In the genomic region with DNA sequence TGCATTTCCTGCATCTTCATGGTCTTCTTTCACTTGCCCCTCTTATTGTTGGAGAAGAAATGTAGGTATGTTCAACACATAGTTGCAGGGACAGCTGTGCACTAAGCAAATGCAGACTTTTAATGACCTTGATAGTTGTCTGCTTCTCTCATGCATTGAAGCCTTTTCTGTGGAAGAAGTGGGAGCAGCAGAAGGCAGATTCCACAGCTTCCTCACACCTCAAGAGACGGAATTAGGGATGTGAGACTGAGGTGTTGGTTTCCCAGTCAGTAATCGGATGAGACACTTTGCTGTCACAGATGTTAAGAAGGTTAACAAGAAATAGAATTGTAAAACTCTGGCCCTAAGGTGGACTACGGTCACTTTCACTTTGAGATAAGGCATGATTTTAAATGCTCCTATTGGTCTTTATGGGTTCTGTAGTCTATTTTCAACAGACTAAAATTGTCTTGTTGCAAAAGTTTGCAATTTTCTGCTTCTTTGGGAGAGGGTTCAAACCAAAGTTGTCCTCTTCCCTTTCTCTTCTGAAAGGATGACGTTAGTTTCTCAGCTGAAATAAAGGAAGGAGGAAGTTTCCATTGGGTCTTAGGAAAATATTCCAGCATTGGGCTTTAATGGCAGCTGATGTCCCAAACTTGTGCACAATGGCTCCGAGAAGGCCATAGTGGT, we compare ENCODE assay signal across 1 cellular context.
TF ChIP-seq lines count a peak whose summit lies in the region.

No MANE protein-coding gene starts in this region.

TF ChIP-seq in H1, 55 proteins besides CTCF, POLR2A, EP300 and RAD21:
- TF ChIP-seq RFX5 (IDR thresholded peaks at IDR 0.05; ENCODE audit: borderline replicate concordance, low read depth, low read length) = no peak
- TF ChIP-seq, protein P1, sequence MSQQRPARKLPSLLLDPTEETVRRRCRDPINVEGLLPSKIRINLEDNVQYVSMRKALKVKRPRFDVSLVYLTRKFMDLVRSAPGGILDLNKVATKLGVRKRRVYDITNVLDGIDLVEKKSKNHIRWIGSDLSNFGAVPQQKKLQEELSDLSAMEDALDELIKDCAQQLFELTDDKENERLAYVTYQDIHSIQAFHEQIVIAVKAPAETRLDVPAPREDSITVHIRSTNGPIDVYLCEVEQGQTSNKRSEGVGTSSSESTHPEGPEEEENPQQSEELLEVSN (IDR thresholded peaks at IDR 0.05) = no peak
- TF ChIP-seq CBX5 (IDR thresholded peaks at IDR 0.05; ENCODE audit: low read depth, low read length) = no peak
- no peak for TF ChIP-seq CREB1 (IDR thresholded peaks at IDR 0.05)
- no peak for TF ChIP-seq ZNF274 (IDR thresholded peaks at IDR 0.05; ENCODE audit: borderline replicate concordance, extremely low read depth, low read length)
- TF ChIP-seq TCF12 (IDR thresholded peaks at IDR 0.05; ENCODE audit: low read depth, low read length) = no peak
- no peak for TF ChIP-seq SAP30 (IDR thresholded peaks at IDR 0.05; ENCODE audit: insufficient read depth, insufficient replicate concordance, low read length)
- TF ChIP-seq JUN (IDR thresholded peaks at IDR 0.05; ENCODE audit: low read depth, low read length) = no peak
- no peak for TF ChIP-seq CEBPB (IDR thresholded peaks at IDR 0.05; ENCODE audit: low read depth, low read length)
- no peak for TF ChIP-seq SUZ12 (IDR thresholded peaks at IDR 0.05; ENCODE audit: low read length)
- TF ChIP-seq TEAD4 (IDR thresholded peaks at IDR 0.05; ENCODE audit: low read depth, low read length) = no peak
- no peak for TF ChIP-seq HDAC2 (IDR thresholded peaks at IDR 0.05; ENCODE audit: borderline replicate concordance in 1 of 2, low read depth in 2 of 2, low read length in 2 of 2)
- TF ChIP-seq BRCA1 (IDR thresholded peaks at IDR 0.05; ENCODE audit: low read depth, low read length) = no peak
